In the genomic region with DNA sequence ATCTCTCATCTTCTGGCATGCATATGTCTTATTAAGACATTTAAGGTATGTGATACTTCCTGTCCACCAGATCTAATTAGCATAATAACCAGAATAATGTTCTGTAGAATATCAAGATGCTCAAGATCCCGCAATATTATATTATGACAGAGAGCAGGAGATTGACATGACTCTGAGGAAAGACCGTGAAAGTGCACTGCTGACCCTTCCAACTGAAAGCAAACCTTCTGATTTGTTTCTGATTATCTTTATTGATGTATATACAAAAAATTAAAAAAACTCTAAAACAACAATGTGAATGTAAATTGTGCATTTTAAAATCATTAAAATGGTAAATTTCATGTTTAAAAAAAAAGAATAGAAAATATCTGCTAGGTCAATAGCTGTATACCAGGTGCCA, we compare ENCODE assay signal across 33 cellular contexts.
DNase-seq lines count a peak whose midpoint lies in the region; ATAC-seq and TF ChIP-seq lines count a peak whose summit lies in the region.
"Had no signal": no experiment of that assay in that cellular context is flagged by ENCODE, and none has a peak within 500 bp of the region (broad histone marks: within the 10 kb centered on the region; RNA-seq: fewer than 3 reads in every experiment).

No MANE protein-coding gene starts in this region.

- ATAC-seq in stimulated activated naive CD8-positive, alpha-beta T cell treated with anti-CD3 and anti-CD28 coated beads, Interleukin-15, Interleukin-2, amounts not matched to agents 100 U/mL and 50 U/mL, for 24 hours, result no peak
- ATAC-seq: A549; CD8-positive, alpha-beta T cell had no signal

- BruUV-seq in A673 (replicated peaks; lab: Mats Ljungman, UMichigan), result no TSS peak

- no peaks in the 10 kb centered on the region for H3K36me3 Mint-ChIP-seq in type B pancreatic cell
- H3K36me3 Mint-ChIP-seq: CD14-positive monocyte; CD4-positive, CD25-positive, alpha-beta regulatory T cell; CD8-positive, alpha-beta memory T cell; CD8-positive, alpha-beta T cell had no signal

- POLR2A ChIA-PET in A673 (lab: Charles Lee; ENCODE audit: low non-redundant PET), result no interaction called here
- POLR2A ChIA-PET in HEK293 (lab: Yijun Ruan, JAX), result no interaction called here

- H3K4me1 ChIP-seq in A673 (ENCODE audit: insufficient read depth, low read length, poor library complexity, severe bottlenecking), result peaks cover 30% of the 10 kb centered on the region
- no peaks in the 10 kb centered on the region for H3K4me1 ChIP-seq in HEK293 (ENCODE audit: control insufficient read depth, insufficient read depth, low read length)
- no peaks in the 10 kb centered on the region for H3K4me1 ChIP-seq in HAP-1
- H3K4me1 ChIP-seq: A549; BE2C; BLaER1; BLaER1 treated with 17β-estradiol and CSF1 and Interleukin-3, amounts not matched to agents 10 nM and 100 nM; Caco-2 had no signal

- in situ Hi-C loops in HAP-1 (cut with MboI; ENCODE audit: low sequenced_read_pairs), result no loop called here

- H3K36me3 ChIP-seq in A673 (ENCODE audit: insufficient read depth, low read length, poor library complexity, severe bottlenecking) (no peaks in the 10 kb centered on the region), HEK293 (ENCODE audit: control insufficient read depth in 2 of 2, insufficient read depth in 1 of 2, low read length in 2 of 2) (no peaks in the 10 kb centered on the region), HAP-1 (replicated peaks) (no peaks in the 10 kb centered on the region)
- H3K36me3 ChIP-seq: BE2C; BLaER1; BLaER1 treated with 17β-estradiol and CSF1 and Interleukin-3, amounts not matched to agents 10 nM and 100 nM had no signal

- H3K27me3 Mint-ChIP-seq in type B pancreatic cell, result no peaks in the 10 kb centered on the region
- H3K27me3 Mint-ChIP-seq: B cell; CD4-positive, alpha-beta memory T cell; CD4-positive, CD25-positive, alpha-beta regulatory T cell had no signal

- H3K27ac Mint-ChIP-seq in type B pancreatic cell, result peak overlapping the region; percentile 9
- H3K27ac Mint-ChIP-seq: B cell; CD14-positive monocyte; CD4-positive, alpha-beta T cell; CD4-positive, CD25-positive, alpha-beta regulatory T cell; CD8-positive, alpha-beta memory T cell; CD8-positive, alpha-beta T cell had no signal

- CTCF ChIA-PET in A673 (lab: Charles Lee), result no interaction called here
- CTCF ChIA-PET in HEK293 (lab: Yijun Ruan, JAX), result no interaction called here

- H3K4me3 ChIP-seq in A673 (ENCODE audit: low read depth, low read length, poor library complexity, severe bottlenecking) (no peak overlapping the region), HEK293 (ENCODE audit: low read depth, low read length) (no peak overlapping the region), HAP-1 (no peak overlapping the region)
- H3K4me3 ChIP-seq: A549; BLaER1; BLaER1 treated with 17β-estradiol and CSF1 and Interleukin-3, amounts not matched to agents 10 nM and 100 nM had no signal

- no peak overlapping the region for H3K4me3 Mint-ChIP-seq in type B pancreatic cell
- H3K4me3 Mint-ChIP-seq: B cell; CD14-positive monocyte; CD4-positive, alpha-beta memory T cell; CD4-positive, alpha-beta T cell; CD4-positive, CD25-positive, alpha-beta regulatory T cell; CD8-positive, alpha-beta memory T cell; CD8-positive, alpha-beta T cell had no signal

- H3K9me3 ChIP-seq in A673 (ENCODE audit: low read depth, low read length, poor library complexity, severe bottlenecking), result peaks cover 15% of the 10 kb centered on the region
- no peaks in the 10 kb centered on the region for H3K9me3 ChIP-seq in HEK293 (ENCODE audit: control insufficient read depth, insufficient read depth, low read depth, low read length)
- H3K9me3 ChIP-seq in HAP-1, result no peaks in the 10 kb centered on the region
- H3K9me3 ChIP-seq: A549, BE2C, Caco-2 had no signal

- DNase-seq in A673 (ENCODE audit: low spot score) (no peak), type B pancreatic cell (ENCODE audit: extremely low spot score, unreplicated experiment) (no peak), NCI-H2171 (lab: John Stamatoyannopoulos, UW) (no peak), HAP-1 (ENCODE audit: low spot score in 2 of 2) (no peak)
- no peak for DNase-seq in stimulated activated naive CD8-positive, alpha-beta T cell treated with anti-CD3 and anti-CD28 coated beads, Interleukin-15, Interleukin-2, amounts not matched to agents 100 U/mL and 50 U/mL, for 24 hours
- DNase-seq: 8988T; ACHN; AML-193; BE2C; C1 segment of cervical spinal cord; Caco-2; Calu3; CD4-positive, alpha-beta memory T cell; CD4-positive, alpha-beta T cell; CD4-positive, CD25-positive, alpha-beta regulatory T cell; CD8-positive, alpha-beta memory T cell; CD8-positive, alpha-beta T cell; COR-L47; DMS 273 treated with DMSO at 0.1 percent for 48 hours; DMS153; DMS53; DMS79; DMS79 treated with DMSO at 0.1 percent for 48 hours; DND-41; EL had no signal

- peaks cover 11% of the 10 kb centered on the region for H3K9me3 Mint-ChIP-seq in type B pancreatic cell

- intact Hi-C loops in A673 (cut with micrococcal nuclease; ENCODE audit: unreplicated experiment), result no loop called here

- no peaks in the 10 kb centered on the region for H3K4me1 Mint-ChIP-seq in type B pancreatic cell (ENCODE audit: unreplicated experiment)
- H3K4me1 Mint-ChIP-seq: B cell; CD14-positive monocyte; CD4-positive, alpha-beta memory T cell; CD4-positive, CD25-positive, alpha-beta regulatory T cell; CD8-positive, alpha-beta memory T cell had no signal

- H3K27ac ChIP-seq in A673 (ENCODE audit: low read depth, low read length, poor library complexity, severe bottlenecking) (peak overlapping the region; percentile 47), HEK293 (ENCODE audit: extremely low read depth, low read depth, low read length) (no peak overlapping the region)
- H3K27ac ChIP-seq: 22Rv1; A549; BLaER1; BLaER1 treated with 17β-estradiol and CSF1 and Interleukin-3, amounts not matched to agents 10 nM and 100 nM; C4-2B had no signal

- TF ChIP-seq CTCF in A673 (conservative IDR thresholded peaks at IDR 0.05; ENCODE audit: low read depth, low read length) (no peak), HEK293 (tag by site-specific recombination; IDR thresholded peaks at IDR 0.05) (no peak), type B pancreatic cell (conservative IDR thresholded peaks at IDR 0.05) (no peak)

- H3K27me3 ChIP-seq in A673 (replicated peaks; ENCODE audit: insufficient read depth, low read depth, low read length, poor library complexity), result no peaks in the 10 kb centered on the region
- no peaks in the 10 kb centered on the region for H3K27me3 ChIP-seq in HAP-1 (ENCODE audit: low read depth)
- H3K27me3 ChIP-seq: BE2C; BLaER1; BLaER1 treated with 17β-estradiol and CSF1 and Interleukin-3, amounts not matched to agents 10 nM and 100 nM had no signal

TF ChIP-seq in HEK293, 187 proteins besides CTCF, POLR2A, EP300 and RAD21:
- TF ChIP-seq ZNF157 (tag by site-specific recombination; IDR thresholded peaks at IDR 0.05) (peak; percentile 90), SETDB1 (IDR thresholded peaks at IDR 0.05; ENCODE audit: insufficient read length, low read length) (peak; percentile 70), ZNF530 (tag by site-specific recombination; IDR thresholded peaks at IDR 0.05; ENCODE audit: low read depth) (no peak)
